27 cellular contexts compared by ENCODE assay signal in the genomic region with DNA sequence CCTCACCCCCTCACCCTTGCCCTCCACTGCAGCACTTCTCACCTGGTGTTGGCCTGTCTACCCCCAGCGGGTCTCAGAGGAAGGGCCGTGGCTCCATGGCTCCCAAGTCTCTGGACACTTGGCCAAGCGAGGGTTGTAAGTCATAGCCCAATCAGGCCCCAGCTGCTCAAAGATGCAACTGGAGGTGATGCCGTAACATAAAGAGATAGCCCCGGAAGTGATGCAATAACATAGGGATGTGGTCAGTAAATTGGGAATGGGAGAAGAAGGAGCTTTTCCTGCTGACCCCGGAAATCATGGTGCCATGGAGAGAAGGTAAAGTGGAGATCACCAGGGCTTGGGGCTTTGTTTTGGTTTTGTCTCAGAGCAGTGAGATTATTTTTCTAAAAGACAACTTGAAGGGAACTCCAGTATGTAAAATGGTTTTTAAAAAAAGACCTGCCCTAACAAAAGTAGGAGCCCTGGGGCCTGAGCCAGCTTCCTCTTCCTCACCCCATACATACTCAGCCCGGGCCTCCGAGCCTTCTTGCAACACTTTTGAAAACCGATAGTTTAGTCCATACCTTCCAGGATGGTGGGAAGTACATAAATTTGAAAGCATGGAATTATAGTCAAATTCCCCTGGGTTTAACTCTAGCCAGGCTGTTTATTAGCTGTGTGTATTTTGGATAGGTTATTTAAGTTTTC.
DNase-seq lines count a peak whose midpoint lies in the region; ATAC-seq, FAIRE-seq and TF ChIP-seq lines count a peak whose summit lies in the region.
"Had no signal": no experiment of that assay in that cellular context is flagged by ENCODE, and none has a peak within 500 bp of the region (broad histone marks: within the 10 kb centered on the region; RNA-seq: fewer than 3 reads in every experiment).

No MANE protein-coding gene starts in this region.

- H3K9me3 ChIP-seq in K562 (replicated peaks; ENCODE audit: control insufficient read depth, insufficient read depth, low read depth, low read length) (no peaks in the 10 kb centered on the region), neural progenitor cell (ENCODE audit: low read depth) (no peaks in the 10 kb centered on the region)
- no peaks in the 10 kb centered on the region for H3K9me3 ChIP-seq in naive thymus-derived CD4-positive, alpha-beta T cell (ENCODE audit: control insufficient read depth in 2 of 3, low read length in 3 of 3)
- H3K9me3 ChIP-seq: MG63, pancreas, stomach, thyroid gland had no signal

- H3K4me3 Mint-ChIP-seq in naive thymus-derived CD4-positive, alpha-beta T cell, result no peak overlapping the region
- H3K4me3 Mint-ChIP-seq in neural progenitor cell, result no peak overlapping the region
- H3K4me3 Mint-ChIP-seq: naive B cell, T-cell had no signal

- H3K27me3 Mint-ChIP-seq in naive thymus-derived CD4-positive, alpha-beta T cell, result peaks cover 0 to under 1% (median 0%) of the 10 kb centered on the region in 5 donors
- H3K27me3 Mint-ChIP-seq in neural progenitor cell (ENCODE audit: insufficient read depth, low read depth), result peaks cover 8% of the 10 kb centered on the region
- H3K27me3 Mint-ChIP-seq: T-cell had no signal

- no peak for TF ChIP-seq CTCF in K562 (IDR thresholded peaks at IDR 0.05 in 2 of 3, conservative IDR thresholded peaks at IDR 0.05 in 1 of 3; ENCODE audit: insufficient read depth in 2 of 3, low read depth in 1 of 3, low read length in 3 of 3)
- TF ChIP-seq CTCF in neural progenitor cell (IDR thresholded peaks at IDR 0.05), result no peak
- TF ChIP-seq CTCF in foreskin keratinocyte (conservative IDR thresholded peaks at IDR 0.05), result no peak

- CTCF ChIA-PET in K562 (lab: Yijun Ruan, JAX; ENCODE audit: low intra/inter-chr PET ratio), result no interaction called here
- CTCF ChIA-PET in naive thymus-derived CD4-positive, alpha-beta T cell (lab: Charles Lee), result interaction anchor here (0.8 kb wide), 1 partner anchor 212 kb away, joined by 3 read pairs; no protein-coding TSS in a partner anchor

- WGBS in K562 (ENCODE audit: insufficient coverage, low coverage, missing lambda C conversion rate), result 47% methylated on average over 9 of the region's 9 CpGs

- no peaks in the 10 kb centered on the region for H3K36me3 Mint-ChIP-seq in naive thymus-derived CD4-positive, alpha-beta T cell
- H3K36me3 Mint-ChIP-seq in neural progenitor cell, result no peaks in the 10 kb centered on the region
- H3K36me3 Mint-ChIP-seq: naive B cell, T-cell had no signal

- POLR2A ChIA-PET in K562 (lab: Yijun Ruan, JAX), result interaction anchor here (0.6 to 1.4 kb wide), 4 partner anchors 9 to 591 kb away, joined by 3 to 4 read pairs (median 4); no protein-coding TSS in a partner anchor
- POLR2A ChIA-PET in naive thymus-derived CD4-positive, alpha-beta T cell (lab: Charles Lee), result no interaction called here

- H3K36me3 ChIP-seq in K562 (ENCODE audit: control insufficient read depth, insufficient read depth, low read length) (no peaks in the 10 kb centered on the region), neural progenitor cell (no peaks in the 10 kb centered on the region)
- no peaks in the 10 kb centered on the region for H3K36me3 ChIP-seq in naive thymus-derived CD4-positive, alpha-beta T cell (ENCODE audit: control insufficient read depth in 2 of 3, insufficient read depth in 3 of 3, low read length in 3 of 3)
- H3K36me3 ChIP-seq: MG63, pancreas, stomach, thyroid gland had no signal

- peak overlapping the region in 2 of 9 donors; percentile 18 to 29 for H3K27ac Mint-ChIP-seq in naive thymus-derived CD4-positive, alpha-beta T cell
- no peak overlapping the region for H3K27ac Mint-ChIP-seq in neural progenitor cell
- H3K27ac Mint-ChIP-seq: naive B cell, T-cell had no signal

- no peak for TF ChIP-seq EP300 in K562 (IDR thresholded peaks at IDR 0.05; ENCODE audit: low read length)

- TF ChIP-seq RAD21 in K562 (CRISPR knock-in tag; conservative IDR thresholded peaks at IDR 0.05 in 1 of 2, IDR thresholded peaks at IDR 0.05 in 1 of 2), result 0 out of 4 replicates have a peak, but pooled peaks of 1 of the 2 experiments have one; percentile 4

- H3K4me1 ChIP-seq in K562 (replicated peaks in 1 of 2; ENCODE audit: control insufficient read depth in 2 of 2, insufficient read depth in 2 of 2, low read length in 2 of 2), result peaks cover 3 to 10% of the 10 kb centered on the region in 2 experiments; a peak in 4 of 5 replicates
- no peaks in the 10 kb centered on the region for H3K4me1 ChIP-seq in naive thymus-derived CD4-positive, alpha-beta T cell (ENCODE audit: control insufficient read depth in 2 of 2, insufficient read depth in 2 of 2, low read length in 2 of 2)
- H3K4me1 ChIP-seq in neural progenitor cell, result peaks cover 17% of the 10 kb centered on the region
- H3K4me1 ChIP-seq in foreskin keratinocyte, result peaks cover 3% of the 10 kb centered on the region
- H3K4me1 ChIP-seq: pancreas had no signal

- no peaks in the 10 kb centered on the region for H3K79me2 ChIP-seq in K562 (ENCODE audit: control insufficient read depth, insufficient read depth, low read length)
- no peaks in the 10 kb centered on the region for H3K79me2 ChIP-seq in neural progenitor cell (ENCODE audit: low read depth)

- no peak overlapping the region for H3K27ac ChIP-seq in K562 (ENCODE audit: extremely low read depth, low read depth, low read length)
- no peak overlapping the region for H3K27ac ChIP-seq in naive thymus-derived CD4-positive, alpha-beta T cell (ENCODE audit: low read depth, low read length)
- H3K27ac ChIP-seq in neural progenitor cell, result no peak overlapping the region
- H3K27ac ChIP-seq in foreskin keratinocyte, result no peak overlapping the region
- H3K27ac ChIP-seq: coronary artery, pancreas, stomach, thyroid gland had no signal

- no peaks in the 10 kb centered on the region for H3K9me1 ChIP-seq in K562 (ENCODE audit: control insufficient read depth, insufficient read depth, low read length)

- in situ Hi-C loops in KBM-7 (cut with MboI; ENCODE audit: low pct_unique_long_range_greater_than_20kb, low sequenced_read_pairs), result no loop called here
- in situ Hi-C loops in K562 (cut with MboI), result no loop called here

- H4K20me1 ChIP-seq in K562 (replicated peaks; ENCODE audit: control insufficient read depth, insufficient read depth, low read length) (no peaks in the 10 kb centered on the region), neural progenitor cell (ENCODE audit: low read depth) (no peaks in the 10 kb centered on the region)

- DNase-seq in KBM-7 (peak; percentile 59), MV-4-11 (lab: John Stamatoyannopoulos, UW) (peak; percentile 71), K562 (ENCODE audit: extremely low read depth in 1 of 4, low spot score in 3 of 4) (no peak), neural progenitor cell (ENCODE audit: low spot score) (no peak), globus pallidus (ENCODE audit: low spot score) (no peak), foreskin keratinocyte (no peak)
- DNase-seq in naive thymus-derived CD4-positive, alpha-beta T cell, result no peak
- DNase-seq: activated CD4-positive, alpha-beta T cell treated with anti-CD3 and anti-CD28 coated beads for 1 hour; activated effector memory CD4-positive, alpha-beta T cell treated with anti-CD3 and anti-CD28 coated beads, Interleukin-2, amount 50 U/mL, for 16 hours; C1 segment of cervical spinal cord; islet precursor cell; left ventricle myocardium superior; MG63; naive B cell; pancreas; retina; SHP77 treated with DMSO at 0.1 percent for 48 hours; stimulated activated CD4-positive, alpha-beta T cell treated with anti-CD3 and anti-CD28 coated beads, Interleukin-2, amount 100 ng/mL, for 24 hours; stomach; T-cell; thyroid gland had no signal

- peaks cover 0 to 3% (median 0%) of the 10 kb centered on the region in 11 donors for H3K9me3 Mint-ChIP-seq in naive thymus-derived CD4-positive, alpha-beta T cell
- H3K9me3 Mint-ChIP-seq in neural progenitor cell, result no peaks in the 10 kb centered on the region
- H3K9me3 Mint-ChIP-seq: T-cell had no signal

- H3K4me3 ChIP-seq in K562, result no peak overlapping the region
- H3K4me3 ChIP-seq in naive thymus-derived CD4-positive, alpha-beta T cell (ENCODE audit: low read length), result no peak overlapping the region
- no peak overlapping the region for H3K4me3 ChIP-seq in neural progenitor cell
- H3K4me3 ChIP-seq: coronary artery, GM12878, MG63, pancreas, smooth muscle cell, stomach, thyroid gland had no signal

- no peak for FAIRE-seq in K562 (lab: Jason Lieb, UNC)
- FAIRE-seq: astrocyte, GM12878, H1, pancreas had no signal

- no peak overlapping the region for H3K9ac ChIP-seq in K562 (ENCODE audit: insufficient read depth in 1 of 2, low read depth in 2 of 2, low read length in 2 of 2)
- no peak overlapping the region for H3K9ac ChIP-seq in neural progenitor cell

- H3K27me3 ChIP-seq in K562 (ENCODE audit: control insufficient read depth in 2 of 2, insufficient read depth in 2 of 2, low read length in 2 of 2) (no peaks in the 10 kb centered on the region), neural progenitor cell (no peaks in the 10 kb centered on the region), foreskin keratinocyte (no peaks in the 10 kb centered on the region)
- H3K27me3 ChIP-seq in naive thymus-derived CD4-positive, alpha-beta T cell (ENCODE audit: control insufficient read depth in 2 of 2, insufficient read depth in 2 of 2, low read length in 2 of 2), result no peaks in the 10 kb centered on the region
- H3K27me3 ChIP-seq: MG63, pancreas, stomach, thyroid gland had no signal

- intact Hi-C loops in K562 (cut with micrococcal nuclease), result no loop called here
- intact Hi-C loops in naive thymus-derived CD4-positive, alpha-beta T cell (cut with micrococcal nuclease), result loop anchor here in 1 of 2 donors (10.0 kb wide), 1 partner anchor 185 kb away; no protein-coding TSS in a partner anchor

- H2AFZ ChIP-seq in K562 (ENCODE audit: low read depth, low read length), result 0 out of 2 replicates have a peak overlapping the region, but pooled peaks have one; percentile 4
- H2AFZ ChIP-seq in neural progenitor cell (replicated peaks), result no peak overlapping the region

- peak; percentile 40; the same call in 1 of the 3 replicates for ATAC-seq in K562
- ATAC-seq in naive thymus-derived CD4-positive, alpha-beta T cell, result peak; percentile 36
- no peak for ATAC-seq in GM18520 (IDR thresholded peaks at IDR 0.05; ENCODE audit: unreplicated experiment)
- no peak for ATAC-seq in foreskin keratinocyte
- ATAC-seq: GM12878, left ventricle myocardium superior, pancreas, T-cell had no signal

- no TSS peak for BruUV-seq in K562 (replicated peaks; lab: Mats Ljungman, UMichigan)

- H3K4me2 ChIP-seq in K562 (ENCODE audit: insufficient read depth, low read length), result no peak overlapping the region
- no peak overlapping the region for H3K4me2 ChIP-seq in neural progenitor cell
- H3K4me2 ChIP-seq: smooth muscle cell had no signal

- H3F3A ChIP-seq in neural progenitor cell (ENCODE audit: low read depth), result peaks cover 13% of the 10 kb centered on the region

- peaks cover 0 to 30% (median under 1%) of the 10 kb centered on the region in 7 donors for H3K4me1 Mint-ChIP-seq in naive thymus-derived CD4-positive, alpha-beta T cell
- peaks cover 21% of the 10 kb centered on the region for H3K4me1 Mint-ChIP-seq in neural progenitor cell
- H3K4me1 Mint-ChIP-seq: T-cell had no signal

- TF ChIP-seq POLR2A in K562 (conservative IDR thresholded peaks at IDR 0.05), result no peak

TF ChIP-seq in K562, 482 proteins besides CTCF, POLR2A, EP300 and RAD21 (continues in another document):
- TF ChIP-seq ATF7 (IDR thresholded peaks at IDR 0.05), result peak; percentile 58; the same call in 1 of the 2 replicates

Comparison
In these comparisons a context has a peak if more than half of its experiments do, and no peak if none do; other contexts are left out.
1. DNase-seq: peak in KBM-7 (single experiment) and MV-4-11 (single experiment); none in K562 (0 of 4), naive thymus-derived CD4-positive, alpha-beta T cell (0 of 9), neural progenitor cell (single experiment), globus pallidus (single experiment) and foreskin keratinocyte (0 of 2).
2. ATAC-seq: peak in K562 (single experiment) and naive thymus-derived CD4-positive, alpha-beta T cell (single experiment); none in GM18520 (single experiment) and foreskin keratinocyte (single experiment).